16 cellular contexts compared by ENCODE assay signal in the genomic region with DNA sequence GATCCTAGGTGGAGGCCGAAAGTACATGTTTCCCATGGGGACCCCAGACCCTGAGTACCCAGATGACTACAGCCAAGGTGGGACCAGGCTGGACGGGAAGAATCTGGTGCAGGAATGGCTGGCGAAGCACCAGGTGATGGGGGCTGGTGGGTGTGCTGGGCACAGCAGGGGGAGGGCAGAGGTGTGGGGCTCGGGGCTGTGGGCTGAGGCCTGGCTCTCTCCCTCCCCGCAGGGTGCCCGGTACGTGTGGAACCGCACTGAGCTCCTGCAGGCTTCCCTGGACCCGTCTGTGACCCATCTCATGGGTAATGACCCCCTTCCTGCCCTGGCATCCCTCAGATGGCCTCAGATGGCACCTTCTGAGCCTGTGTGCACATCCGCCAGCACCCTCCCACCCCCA. TPM values are rescaled to one million over a fixed set of nuclear protein-coding genes. Genes with fewer than 3 reads are reported as not detected.
"Had no signal": no experiment of that assay in that cellular context is flagged by ENCODE, and none has a peak within 500 bp of the region (broad histone marks: within the 10 kb centered on the region; RNA-seq: fewer than 3 reads in every experiment).

No MANE protein-coding gene starts in this region.

RNA-seq across cellular contexts. Expression of a gene that starts 1.6 kb away (rescaled TPM):
- total RNA-seq: cerebellum, dermis microvascular lymphatic vessel endothelial cell, endothelial cell of umbilical vein, esophagus mucosa, esophagus squamous epithelium, gastrocnemius medialis, glomerular endothelial cell, heart right ventricle, kidney, left lobe of liver, left ventricle myocardium inferior, liver, lung microvascular endothelial cell, mesenteric fat pad, mesothelial cell of epicardium, myocyte had no signal
- polyA plus RNA-seq: endothelial cell of umbilical vein, heart right ventricle, liver had no signal

RNA-seq across cellular contexts. Expression of a gene that starts 29.7 kb away (rescaled TPM):
- total RNA-seq: cerebellum, dermis microvascular lymphatic vessel endothelial cell, endothelial cell of umbilical vein, esophagus mucosa, esophagus squamous epithelium, gastrocnemius medialis, glomerular endothelial cell, heart right ventricle, kidney, left ventricle myocardium inferior, liver, lung microvascular endothelial cell, mesenteric fat pad, mesothelial cell of epicardium, myocyte had no signal
- polyA plus RNA-seq: endothelial cell of umbilical vein, heart right ventricle, liver had no signal

RNA-seq across cellular contexts. Expression of a gene that starts 47.7 kb away (rescaled TPM):
- total RNA-seq: cerebellum, dermis microvascular lymphatic vessel endothelial cell, endothelial cell of umbilical vein, esophagus mucosa, esophagus squamous epithelium, gastrocnemius medialis, glomerular endothelial cell, heart right ventricle, left lobe of liver, left ventricle myocardium inferior, liver, lung microvascular endothelial cell, mesothelial cell of epicardium, myocyte had no signal
- polyA plus RNA-seq: endothelial cell of umbilical vein, heart right ventricle had no signal
